ENCODE assay signal across 10 cellular contexts in genomic region chr17:58382108-58382884, GRCh38. TPM values are rescaled to one million over a fixed set of nuclear protein-coding genes. Genes with fewer than 3 reads are reported as not detected.
DNase-seq lines count a peak whose midpoint lies in the region; ATAC-seq, FAIRE-seq and TF ChIP-seq lines count a peak whose summit lies in the region.
"Had no signal": no experiment of that assay in that cellular context is flagged by ENCODE, and none has a peak within 500 bp of the region (broad histone marks: within the 10 kb centered on the region; RNA-seq: fewer than 3 reads in every experiment).

No MANE protein-coding gene starts in this region.

- H3K4me1 Mint-ChIP-seq in activated T-cell treated with anti-CD3 and anti-CD28 coated beads, Interleukin-2, amount 50 U/mL, for 4 hours (ENCODE audit: low read depth) = peaks cover 51% of the 10 kb centered on the region

- H3K4me2 ChIP-seq in K562 (ENCODE audit: insufficient read depth, low read length) = no peak overlapping the region

- CTCF ChIA-PET in K562 (lab: Yijun Ruan, JAX; ENCODE audit: low intra/inter-chr PET ratio) (no interaction called here), A673 (lab: Charles Lee) (no interaction called here)

- H3K79me2 ChIP-seq in K562 (ENCODE audit: control insufficient read depth, insufficient read depth, low read length) = no peaks in the 10 kb centered on the region

- H3K27me3 ChIP-seq in K562 (ENCODE audit: control insufficient read depth in 2 of 2, insufficient read depth in 2 of 2, low read length in 2 of 2) = no peaks in the 10 kb centered on the region
- H3K27me3 ChIP-seq in upper lobe of right lung = no peaks in the 10 kb centered on the region
- peaks cover 19% of the 10 kb centered on the region for H3K27me3 ChIP-seq in A673 (replicated peaks; ENCODE audit: insufficient read depth, low read depth, low read length, poor library complexity)
- H3K27me3 ChIP-seq in tibial nerve = no peaks in the 10 kb centered on the region

- 26% methylated on average over 4 of the region's 4 CpGs for whole genome bisulfite sequencing in K562 (ENCODE audit: insufficient coverage, low coverage, missing lambda C conversion rate)
- 33 to 35% methylated on average over 4 of the region's 4 CpGs for WGBS in tibial nerve, 2 donors

- no peak for TF ChIP-seq POLR2A in K562 (conservative IDR thresholded peaks at IDR 0.05)
- TF ChIP-seq POLR2A in tibial nerve (IDR thresholded peaks at IDR 0.05) = no peak

- no peak for TF ChIP-seq EP300 in K562 (IDR thresholded peaks at IDR 0.05; ENCODE audit: low read length)
- TF ChIP-seq EP300 in tibial nerve (IDR thresholded peaks at IDR 0.05) = no peak

- no peaks in the 10 kb centered on the region for H3K9me3 Mint-ChIP-seq in activated T-cell treated with anti-CD3 and anti-CD28 coated beads, Interleukin-2, amount 50 U/mL, for 4 hours

- in situ Hi-C loops in K562 (cut with MboI) = no loop called here

- H3K27ac ChIP-seq in K562 (ENCODE audit: extremely low read depth, low read depth, low read length) = no peak overlapping the region
- peak overlapping the region; percentile 49 for H3K27ac ChIP-seq in upper lobe of right lung
- no peak overlapping the region for H3K27ac ChIP-seq in A673 (ENCODE audit: low read depth, low read length, poor library complexity, severe bottlenecking)
- no peak overlapping the region for H3K27ac ChIP-seq in tibial nerve

- intact Hi-C loops in K562 (cut with micrococcal nuclease) (no loop called here), upper lobe of right lung (cut with DNase I) (no loop called here), A673 (cut with micrococcal nuclease; ENCODE audit: unreplicated experiment) (no loop called here)

- ATAC-seq in activated T-cell treated with anti-CD3 and anti-CD28 coated beads, Interleukin-2, amount 50 U/mL, for 4 hours = peak; percentile 80 to 89
- ATAC-seq in HG03175 (IDR thresholded peaks at IDR 0.05; ENCODE audit: unreplicated experiment) = peak; percentile 80
- ATAC-seq in K562 = peak; percentile 17; the same call in 2 of the 3 replicates
- ATAC-seq in upper lobe of right lung = no peak

- H3K4me1 ChIP-seq in K562 (replicated peaks in 1 of 2; ENCODE audit: control insufficient read depth in 2 of 2, insufficient read depth in 2 of 2, low read length in 2 of 2) = peaks cover 7 to 34% of the 10 kb centered on the region in 2 experiments
- H3K4me1 ChIP-seq in upper lobe of right lung = peaks cover 31% of the 10 kb centered on the region
- no peaks in the 10 kb centered on the region for H3K4me1 ChIP-seq in A673 (ENCODE audit: insufficient read depth, low read length, poor library complexity, severe bottlenecking)
- no peaks in the 10 kb centered on the region for H3K4me1 ChIP-seq in tibial nerve
- H3K4me1 ChIP-seq: BE2C had no signal

- DNase-seq in activated T-cell treated with anti-CD3 and anti-CD28 coated beads, Interleukin-2, amount 50 U/mL, for 4 hours = no peak
- DNase-seq in activated T-cell treated with anti-CD3 and anti-CD28 coated beads for 4 hours (no peak), K562 (ENCODE audit: extremely low read depth in 1 of 4, low spot score in 3 of 4) (no peak), upper lobe of right lung (no peak), A673 (ENCODE audit: low spot score) (no peak), tibial nerve (ENCODE audit: low spot score in 2 of 2) (no peak), AML-193 (lab: John Stamatoyannopoulos, UW) (no peak)
- DNase-seq: activated effector memory CD4-positive, alpha-beta T cell treated with anti-CD3 and anti-CD28 coated beads, Interleukin-2, amount 50 U/mL, for 16 hours; BE2C had no signal

- no peaks in the 10 kb centered on the region for H3K9me1 ChIP-seq in K562 (ENCODE audit: control insufficient read depth, insufficient read depth, low read length)

- H3K4me3 Mint-ChIP-seq in activated T-cell treated with anti-CD3 and anti-CD28 coated beads, Interleukin-2, amount 50 U/mL, for 4 hours = no peak overlapping the region

- peak; percentile 57 for FAIRE-seq in K562 (lab: Jason Lieb, UNC)

- POLR2A ChIA-PET in K562 (lab: Yijun Ruan, JAX) = interaction anchor here (1.0 to 5.4 kb wide), 9 partner anchors 7 to 56 kb away, joined by 3 to 34 read pairs (median 4); partner anchors contain the start of gene SUPT4H1
- POLR2A ChIA-PET in A673 (lab: Charles Lee; ENCODE audit: low non-redundant PET) = no interaction called here

- no peaks in the 10 kb centered on the region for H3K9me3 ChIP-seq in K562 (replicated peaks; ENCODE audit: control insufficient read depth, insufficient read depth, low read depth, low read length)
- no peaks in the 10 kb centered on the region for H3K9me3 ChIP-seq in upper lobe of right lung
- H3K9me3 ChIP-seq in A673 (ENCODE audit: low read depth, low read length, poor library complexity, severe bottlenecking) = no peaks in the 10 kb centered on the region
- no peaks in the 10 kb centered on the region for H3K9me3 ChIP-seq in tibial nerve
- H3K9me3 ChIP-seq: BE2C had no signal

- H3K36me3 Mint-ChIP-seq in activated T-cell treated with anti-CD3 and anti-CD28 coated beads, Interleukin-2, amount 50 U/mL, for 4 hours (ENCODE audit: insufficient read depth) = no peaks in the 10 kb centered on the region

- TF ChIP-seq RAD21 in K562 (CRISPR knock-in tag; conservative IDR thresholded peaks at IDR 0.05 in 1 of 2, IDR thresholded peaks at IDR 0.05 in 1 of 2) = no peak

- no peaks in the 10 kb centered on the region for H4K20me1 ChIP-seq in K562 (replicated peaks; ENCODE audit: control insufficient read depth, insufficient read depth, low read length)

- H3K36me3 ChIP-seq in K562 (ENCODE audit: control insufficient read depth, insufficient read depth, low read length) (no peaks in the 10 kb centered on the region), upper lobe of right lung (no peaks in the 10 kb centered on the region), A673 (ENCODE audit: insufficient read depth, low read length, poor library complexity, severe bottlenecking) (no peaks in the 10 kb centered on the region), tibial nerve (no peaks in the 10 kb centered on the region)
- H3K36me3 ChIP-seq: BE2C had no signal

- H3K4me3 ChIP-seq in K562 (no peak overlapping the region), upper lobe of right lung (no peak overlapping the region), A673 (ENCODE audit: low read depth, low read length, poor library complexity, severe bottlenecking) (no peak overlapping the region), tibial nerve (no peak overlapping the region)

- no TSS peak for BruUV-seq in K562 (replicated peaks; lab: Mats Ljungman, UMichigan)
- no TSS peak for BruUV-seq in A673 (replicated peaks; lab: Mats Ljungman, UMichigan)

- H3K9ac ChIP-seq in K562 (ENCODE audit: insufficient read depth in 1 of 2, low read depth in 2 of 2, low read length in 2 of 2) = peak overlapping the region in 1 of 2 experiments; percentile 51; a peak in 1 of 4 replicates

- peak overlapping the region; percentile 7; the same call in 1 of the 2 replicates for H2AFZ ChIP-seq in K562 (ENCODE audit: low read depth, low read length)

- no peaks in the 10 kb centered on the region for H3K27me3 Mint-ChIP-seq in activated T-cell treated with anti-CD3 and anti-CD28 coated beads, Interleukin-2, amount 50 U/mL, for 4 hours (ENCODE audit: low read depth)

- no peak for TF ChIP-seq CTCF in K562 (IDR thresholded peaks at IDR 0.05 in 2 of 3, conservative IDR thresholded peaks at IDR 0.05 in 1 of 3; ENCODE audit: insufficient read depth in 2 of 3, low read depth in 1 of 3, low read length in 3 of 3)
- TF ChIP-seq CTCF in upper lobe of right lung (IDR thresholded peaks at IDR 0.05) = no peak
- TF ChIP-seq CTCF in A673 (conservative IDR thresholded peaks at IDR 0.05; ENCODE audit: low read depth, low read length) = no peak
- TF ChIP-seq CTCF in tibial nerve (IDR thresholded peaks at IDR 0.05) = no peak

RNA-seq across cellular contexts. Expression of gene SUPT4H1, which starts 30.3 kb away (rescaled TPM):
- total RNA-seq in activated T-cell treated with anti-CD3 and anti-CD28 coated beads, Interleukin-2, amount 50 U/mL, for 4 hours = 100 to 1,000 TPM; 144 to 154 (median 152) TPM
- total RNA-seq in K562 (2011; cell fraction: chromatin; rRNA removed; ENCODE audit: low replicate concordance) = 26.0 and 31.9 TPM in 2 replicates
- total RNA-seq in K562 (2011; cell fraction: nucleolus; rRNA removed) = 30.7 and 32.8 TPM in 2 replicates
- 38.1 and 51.1 TPM in 2 replicates for total RNA-seq in K562 (2011; cell fraction: nucleoplasm; rRNA removed)
- total RNA-seq in K562 (2014; rRNA removed) = 62.1 and 94.0 TPM in 2 replicates
- total RNA-seq in K562 (2014; rRNA removed; fragmentation: Illumina TruSeq; extraction: Trizol) = 102 and 108 TPM in 2 replicates
- total RNA-seq in K562 (2015; rRNA removed; fragmentation: Illumina TruSeq; extraction: Trizol) = 90.6 and 94.8 TPM in 2 replicates
- 105 and 111 TPM in 2 replicates for total RNA-seq in K562 (2021)
- polyA plus RNA-seq in K562 (2011; rRNA removed) = 198 and 273 TPM in 2 replicates
- 118 and 163 TPM in 2 replicates for polyA plus RNA-seq in K562 (2011; cell fraction: cytosol; rRNA removed)
- 45.3 and 71.9 TPM in 2 replicates for polyA plus RNA-seq in K562 (2011; cell fraction: nucleus; rRNA removed)
- 120 and 125 TPM in 2 replicates for polyA plus RNA-seq in K562 (2012)
- polyA plus RNA-seq in K562 (2014; fragmentation: Illumina TruSeq; extraction: Trizol) = 116 and 140 TPM in 2 replicates
- 100 to 1,000 TPM; 235 to 320 TPM for polyA plus RNA-seq in K562 (2014; fragmentation: Nextera tagmentation; extraction: Ambion mirVana)
- polyA plus RNA-seq in K562 (2014; rRNA removed) = 113 and 117 TPM in 2 replicates
- polyA minus RNA-seq in K562 (2011; rRNA and poly(A)+ RNA removed) = 107 and 135 TPM in 2 replicates
- polyA minus RNA-seq in K562 (2011; cell fraction: cytosol; rRNA and poly(A)+ RNA removed) = 23.5 and 42.2 TPM in 2 replicates
- 12.4 and 23.0 TPM in 2 replicates for polyA minus RNA-seq in K562 (2011; cell fraction: nucleus; rRNA and poly(A)+ RNA removed)
- 82.4 TPM for total RNA-seq in upper lobe of right lung
- 93.1 and 106 TPM in 2 replicates for total RNA-seq in A673 (2021)
- 10 to 100 TPM; 34.5 to 38.0 (median 35.2) TPM for total RNA-seq in tibial nerve

RNA-seq across cellular contexts. Expression of gene RNF43, which starts 35.0 kb away (rescaled TPM):
- total RNA-seq in activated T-cell treated with anti-CD3 and anti-CD28 coated beads, Interleukin-2, amount 50 U/mL, for 4 hours = under 1 TPM; 0.43 to 0.92 (median 0.73) TPM
- total RNA-seq in K562 (2011; cell fraction: chromatin; rRNA removed; ENCODE audit: low replicate concordance) = 8.4 and 9.4 TPM in 2 replicates
- total RNA-seq in K562 (2011; cell fraction: nucleolus; rRNA removed) = 5.0 and 6.2 TPM in 2 replicates
- 7.3 and 9.5 TPM in 2 replicates for total RNA-seq in K562 (2011; cell fraction: nucleoplasm; rRNA removed)
- total RNA-seq in K562 (2014; rRNA removed) = 1.5 and 2.0 TPM in 2 replicates
- total RNA-seq in K562 (2014; rRNA removed; fragmentation: Illumina TruSeq; extraction: Trizol) = 1.5 TPM in 2 replicates
- 1.2 TPM in 2 replicates for total RNA-seq in K562 (2015; rRNA removed; fragmentation: Illumina TruSeq; extraction: Trizol)
- 2.3 and 2.7 TPM in 2 replicates for total RNA-seq in K562 (2021)
- polyA plus RNA-seq in K562 (2011; rRNA removed) = 0.75 and 1.2 TPM in 2 replicates
- polyA plus RNA-seq in K562 (2011; cell fraction: cytosol; rRNA removed) = 0.47 and 0.79 TPM in 2 replicates
- polyA plus RNA-seq in K562 (2011; cell fraction: nucleus; rRNA removed) = 2.0 and 2.8 TPM in 2 replicates
- 2.6 and 3.4 TPM in 2 replicates for polyA plus RNA-seq in K562 (2012)
- 1.7 and 2.1 TPM in 2 replicates for polyA plus RNA-seq in K562 (2014; fragmentation: Illumina TruSeq; extraction: Trizol)
- under 1 TPM; 0.29 to 0.51 TPM for polyA plus RNA-seq in K562 (2014; fragmentation: Nextera tagmentation; extraction: Ambion mirVana)
- 1.4 TPM in 2 replicates for polyA plus RNA-seq in K562 (2014; rRNA removed)
- polyA minus RNA-seq in K562 (2011; rRNA and poly(A)+ RNA removed) = 1.1 and 3.1 TPM in 2 replicates
- 0.29 and 2.1 TPM in 2 replicates for polyA minus RNA-seq in K562 (2011; cell fraction: cytosol; rRNA and poly(A)+ RNA removed)
- polyA minus RNA-seq in K562 (2011; cell fraction: nucleus; rRNA and poly(A)+ RNA removed) = 0.89 and 1.3 TPM in 2 replicates
- 7.5 TPM for total RNA-seq in upper lobe of right lung
- 0.04 TPM in 1 of 2 replicates, not detected in the other for total RNA-seq in A673 (2021)
- total RNA-seq in tibial nerve = under 1 TPM; under 0.01 to 0.66 (median 0.50) TPM

RNA-seq across cellular contexts. Expression of gene TSPOAP1, which starts 53.7 kb away (rescaled TPM):
- total RNA-seq in activated T-cell treated with anti-CD3 and anti-CD28 coated beads, Interleukin-2, amount 50 U/mL, for 4 hours = 10 to 100 TPM; 38.6 to 49.6 (median 43.2) TPM
- total RNA-seq in K562 (2011; cell fraction: chromatin; rRNA removed; ENCODE audit: low replicate concordance) = 26.2 and 58.3 TPM in 2 replicates
- total RNA-seq in K562 (2011; cell fraction: nucleolus; rRNA removed) = 24.0 and 24.1 TPM in 2 replicates
- 18.1 and 18.9 TPM in 2 replicates for total RNA-seq in K562 (2011; cell fraction: nucleoplasm; rRNA removed)
- 1.0 and 1.8 TPM in 2 replicates for total RNA-seq in K562 (2014; rRNA removed)
- total RNA-seq in K562 (2014; rRNA removed; fragmentation: Illumina TruSeq; extraction: Trizol) = 0.57 and 0.87 TPM in 2 replicates
- total RNA-seq in K562 (2015; rRNA removed; fragmentation: Illumina TruSeq; extraction: Trizol) = 0.94 and 1.2 TPM in 2 replicates
- 1.7 and 3.3 TPM in 2 replicates for total RNA-seq in K562 (2021)
- 3.2 and 3.3 TPM in 2 replicates for polyA plus RNA-seq in K562 (2011; rRNA removed)
- polyA plus RNA-seq in K562 (2011; cell fraction: cytosol; rRNA removed) = 2.4 and 2.6 TPM in 2 replicates
- 26.8 and 38.8 TPM in 2 replicates for polyA plus RNA-seq in K562 (2011; cell fraction: nucleus; rRNA removed)
- 3.0 and 5.1 TPM in 2 replicates for polyA plus RNA-seq in K562 (2012)
- 1.1 and 1.2 TPM in 2 replicates for polyA plus RNA-seq in K562 (2014; fragmentation: Illumina TruSeq; extraction: Trizol)
- polyA plus RNA-seq in K562 (2014; fragmentation: Nextera tagmentation; extraction: Ambion mirVana) = not detected
- polyA plus RNA-seq in K562 (2014; rRNA removed) = 1.6 and 3.9 TPM in 2 replicates
- 1.1 and 1.8 TPM in 2 replicates for polyA minus RNA-seq in K562 (2011; rRNA and poly(A)+ RNA removed)
- 0.76 and 2.1 TPM in 2 replicates for polyA minus RNA-seq in K562 (2011; cell fraction: cytosol; rRNA and poly(A)+ RNA removed)
- polyA minus RNA-seq in K562 (2011; cell fraction: nucleus; rRNA and poly(A)+ RNA removed) = 4.1 and 6.2 TPM in 2 replicates
- total RNA-seq in upper lobe of right lung = 21.0 TPM
- total RNA-seq in A673 (2021) = 0.21 and 0.24 TPM in 2 replicates
- 10 to 100 TPM; 11.4 to 16.3 (median 13.0) TPM for total RNA-seq in tibial nerve
